ENCODE assay signal across 8 cellular contexts in the genomic region with DNA sequence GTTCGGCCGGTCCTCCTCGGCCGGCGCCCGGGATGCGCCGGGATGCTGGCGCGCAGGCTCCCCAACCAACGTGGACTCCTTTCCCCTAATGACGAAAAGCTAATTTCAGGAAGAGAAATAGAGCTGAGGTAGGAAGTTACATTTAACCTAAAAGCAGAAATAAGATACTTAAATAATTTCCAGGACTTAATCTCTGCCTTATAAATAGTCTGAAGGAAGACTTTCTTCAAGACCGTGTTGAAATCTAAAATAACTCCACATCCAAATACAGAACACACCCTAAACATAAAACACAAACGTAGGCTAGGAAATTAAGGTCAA. TPM values are rescaled to one million over a fixed set of nuclear protein-coding genes. Genes with fewer than 3 reads are reported as not detected.
A peak's percentile ranks its signal among the peaks of the same experiment; 100 is the strongest.
DNase-seq lines count a peak whose midpoint lies in the region; ATAC-seq, FAIRE-seq and TF ChIP-seq lines count a peak whose summit lies in the region.

No MANE protein-coding gene starts in this region.

- H3K36me3 ChIP-seq in HepG2 (replicated peaks in 1 of 2; ENCODE audit: control insufficient read depth in 1 of 2, insufficient read depth in 2 of 2, low read length in 2 of 2) (peaks cover 2 to 12% of the 10 kb centered on the region in 2 experiments; a peak in 4 of 5 replicates), tibial nerve (peaks cover 0 to 8% (median 0%) of the 10 kb centered on the region in 3 donors)

- H3K27ac Mint-ChIP-seq in activated T-cell treated with anti-CD3 and anti-CD28 coated beads, Interleukin-2, amount 50 U/mL, for 72 hours: peak overlapping the region; percentile 27
- H3K27ac Mint-ChIP-seq in activated naive CD8-positive, alpha-beta T cell treated with anti-CD3 and anti-CD28 coated beads, Interleukin-2, amount 50 U/mL, for 24 hours: peak overlapping the region; percentile 84

- peak overlapping the region; percentile 85 for H3K4me2 ChIP-seq in HepG2 (ENCODE audit: low read depth, low read length)

- no peak for FAIRE-seq in HepG2 (lab: Jason Lieb, UNC)
- no peak for FAIRE-seq in urothelium cell line (lab: Jason Lieb, UNC)

- peaks cover 64% of the 10 kb centered on the region for H3K79me2 ChIP-seq in HepG2 (ENCODE audit: insufficient read depth, low read length)

- H3K27me3 ChIP-seq in HepG2 (ENCODE audit: control insufficient read depth in 1 of 2, insufficient read depth in 2 of 2, low read length in 2 of 2) (no peaks in the 10 kb centered on the region; a peak in 1 of 5 replicates), tibial nerve (no peaks in the 10 kb centered on the region)

- TF ChIP-seq CTCF in HepG2 (CRISPR knock-in tag; IDR thresholded peaks at IDR 0.05) (no peak), tibial nerve (IDR thresholded peaks at IDR 0.05) (no peak)

- no peaks in the 10 kb centered on the region for H4K20me1 ChIP-seq in HepG2 (ENCODE audit: insufficient read depth, low read length)

- TF ChIP-seq RAD21 in HepG2 (CRISPR knock-in tag; IDR thresholded peaks at IDR 0.05): no peak

- intact Hi-C loops in HepG2 (cut with micrococcal nuclease; ENCODE audit: unreplicated experiment): loop anchor here (2.0 to 10.0 kb wide), 2 partner anchors 94 to 370 kb away; no protein-coding TSS in a partner anchor

- no TSS peak for BruUV-seq in HepG2 (replicated peaks; lab: Mats Ljungman, UMichigan)

- in situ Hi-C loops in HepG2 (cut with HindIII; ENCODE audit: extremely low pct_ligation_motif_present, low pct_unique_long_range_greater_than_20kb): no loop called here

- H3K4me3 ChIP-seq in HepG2 (replicated peaks in 1 of 3; ENCODE audit: insufficient read depth in 1 of 3, low read depth in 2 of 3, low read length in 3 of 3) (peak overlapping the region; percentile 84 to 98 (median 94)), tibial nerve (peak overlapping the region; percentile 67 to 96 (median 82))

- H3K9me3 ChIP-seq in HepG2 (ENCODE audit: low read length) (no peaks in the 10 kb centered on the region), tibial nerve (no peaks in the 10 kb centered on the region)

- H3K9ac ChIP-seq in HepG2 (ENCODE audit: insufficient read depth, low read depth, low read length): peak overlapping the region; percentile 96

- peaks cover 57% of the 10 kb centered on the region for H3K4me1 Mint-ChIP-seq in activated T-cell treated with anti-CD3 and anti-CD28 coated beads, Interleukin-2, amount 50 U/mL, for 72 hours (ENCODE audit: low read depth)
- peaks cover 71% of the 10 kb centered on the region for H3K4me1 Mint-ChIP-seq in activated naive CD8-positive, alpha-beta T cell treated with anti-CD3 and anti-CD28 coated beads, Interleukin-2, amount 50 U/mL, for 24 hours

- no peak for DNase-seq in activated T-cell treated with anti-CD3 and anti-CD28 coated beads, Interleukin-2, amount 50 U/mL, for 72 hours
- DNase-seq in activated T-cell treated with anti-CD3 and anti-CD28 coated beads, Interleukin-2, amount 50 U/mL, for 48 hours: no peak
- no peak for DNase-seq in activated naive CD8-positive, alpha-beta T cell treated with anti-CD3 and anti-CD28 coated beads, Interleukin-2, amount 50 U/mL, for 24 hours
- DNase-seq in HepG2 (ENCODE audit: low spot score) (no peak), tibial nerve (ENCODE audit: low spot score in 2 of 2) (no peak), urothelium cell line (ENCODE audit: low spot score) (no peak)

- WGBS in HepG2 (ENCODE audit: low lambda C conversion rate): 2% methylated on average over 14 of the region's 14 CpGs
- WGBS in tibial nerve, 2 donors: 0 to 1% methylated on average over 14 of the region's 14 CpGs

- H3K27ac ChIP-seq in HepG2 (ENCODE audit: extremely low read length, insufficient read depth, low read length) (peak overlapping the region; percentile 96), tibial nerve (peak overlapping the region; percentile 84 to 94 (median 94))

- H3K9me3 Mint-ChIP-seq in activated T-cell treated with anti-CD3 and anti-CD28 coated beads, Interleukin-2, amount 50 U/mL, for 72 hours: no peaks in the 10 kb centered on the region
- no peaks in the 10 kb centered on the region for H3K9me3 Mint-ChIP-seq in activated naive CD8-positive, alpha-beta T cell treated with anti-CD3 and anti-CD28 coated beads, Interleukin-2, amount 50 U/mL, for 24 hours

- H3K27me3 Mint-ChIP-seq in activated T-cell treated with anti-CD3 and anti-CD28 coated beads, Interleukin-2, amount 50 U/mL, for 72 hours (ENCODE audit: low read depth): no peaks in the 10 kb centered on the region
- H3K27me3 Mint-ChIP-seq in activated naive CD8-positive, alpha-beta T cell treated with anti-CD3 and anti-CD28 coated beads, Interleukin-2, amount 50 U/mL, for 24 hours: peaks cover 2% of the 10 kb centered on the region

- no peak for ATAC-seq in activated T-cell treated with anti-CD3 and anti-CD28 coated beads, Interleukin-2, amount 50 U/mL, for 72 hours (replicated peaks in 1 of 2)
- ATAC-seq in activated naive CD8-positive, alpha-beta T cell treated with anti-CD3 and anti-CD28 coated beads, Interleukin-2, amount 50 U/mL, for 24 hours: no peak
- no peak for ATAC-seq in HepG2
- no peak for ATAC-seq in HG03097 (IDR thresholded peaks at IDR 0.05; ENCODE audit: low FRiP score, unreplicated experiment)
- ATAC-seq in HG02938 (IDR thresholded peaks at IDR 0.05; ENCODE audit: unreplicated experiment): no peak

- CTCF ChIA-PET in HepG2 (lab: Yijun Ruan, JAX; ENCODE audit: low intra/inter-chr PET ratio, low total read pairs): no interaction called here

- H2AFZ ChIP-seq in HepG2 (ENCODE audit: low read length): no peak overlapping the region

- peak overlapping the region; percentile 78 to 81 for H3K4me3 Mint-ChIP-seq in activated T-cell treated with anti-CD3 and anti-CD28 coated beads, Interleukin-2, amount 50 U/mL, for 72 hours
- peak overlapping the region; percentile 85 for H3K4me3 Mint-ChIP-seq in activated naive CD8-positive, alpha-beta T cell treated with anti-CD3 and anti-CD28 coated beads, Interleukin-2, amount 50 U/mL, for 24 hours

- TF ChIP-seq POLR2A in HepG2 (IDR thresholded peaks at IDR 0.05; ENCODE audit: insufficient read depth in 1 of 2, low read depth in 2 of 2, low read length in 2 of 2) (no peak; a peak in 1 of 4 replicates), tibial nerve (IDR thresholded peaks at IDR 0.05) (no peak)

- POLR2A ChIA-PET in HepG2 (lab: Yijun Ruan, JAX): interaction anchor here (3.1 kb wide), 1 partner anchor 40 kb away, joined by 10 read pairs; a partner anchor contains a TSS

- H3K4me1 ChIP-seq in HepG2 (ENCODE audit: insufficient read depth, low read length) (peaks cover 57% of the 10 kb centered on the region), tibial nerve (peaks cover 0 to 55% (median 26%) of the 10 kb centered on the region in 4 donors)

- TF ChIP-seq EP300 in HepG2 (IDR thresholded peaks at IDR 0.05; ENCODE audit: low read depth in 2 of 2, low read length in 2 of 2): no peak
- no peak for TF ChIP-seq EP300 in HepG2 (CRISPR knock-in tag; IDR thresholded peaks at IDR 0.05; ENCODE audit: borderline replicate concordance)
- no peak for TF ChIP-seq EP300 in tibial nerve (IDR thresholded peaks at IDR 0.05)

- peaks cover 12 to 21% of the 10 kb centered on the region in 2 donors for H3K36me3 Mint-ChIP-seq in activated T-cell treated with anti-CD3 and anti-CD28 coated beads, Interleukin-2, amount 50 U/mL, for 72 hours (ENCODE audit: insufficient read depth in 2 of 2)
- peaks cover 23% of the 10 kb centered on the region for H3K36me3 Mint-ChIP-seq in activated naive CD8-positive, alpha-beta T cell treated with anti-CD3 and anti-CD28 coated beads, Interleukin-2, amount 50 U/mL, for 24 hours (ENCODE audit: low read depth)

RNA-seq across cellular contexts. Expression of a gene that starts 1.2 kb away (rescaled TPM):
- 10 to 100 TPM; 45.6 to 58.4 TPM for total RNA-seq in activated T-cell treated with anti-CD3 and anti-CD28 coated beads, Interleukin-2, amount 50 U/mL, for 72 hours
- total RNA-seq in HepG2 (2016; rRNA removed; fragmentation: Illumina TruSeq; extraction: Trizol) (49.9 and 85.2 TPM in 2 replicates), tibial nerve (10 to 100 TPM in 3 of 4 donors, 1 to 10 TPM in 1; 8.6 to 14.2 (median 13.0) TPM)
- total RNA-seq in HepG2 (2016; cell fraction: cytosol; rRNA removed; fragmentation: Illumina TruSeq; extraction: Trizol; ENCODE audit: low read depth): 17.0 and 17.9 TPM in 2 replicates
- 54.7 and 88.6 TPM in 2 replicates for total RNA-seq in HepG2 (2016; cell fraction: insoluble cytoplasmic fraction; rRNA removed; fragmentation: Illumina TruSeq; extraction: Trizol)
- total RNA-seq in HepG2 (2016; cell fraction: membrane; rRNA removed; fragmentation: Illumina TruSeq; extraction: Trizol): 30.4 and 36.4 TPM in 2 replicates
- 29.6 and 32.2 TPM in 2 replicates for total RNA-seq in HepG2 (2016; cell fraction: nucleus; rRNA removed; fragmentation: Illumina TruSeq; extraction: Trizol)
- 10.3 and 14.5 TPM in 2 replicates for polyA plus RNA-seq in HepG2 (2011; rRNA removed)
- polyA plus RNA-seq in HepG2 (2011; cell fraction: cytosol; rRNA removed): 7.0 and 7.5 TPM in 2 replicates
- polyA plus RNA-seq in HepG2 (2011; cell fraction: nucleus; rRNA removed): 4.1 and 5.1 TPM in 2 replicates
- 19.9 and 21.0 TPM in 2 replicates for polyA plus RNA-seq in HepG2 (2012)
- polyA plus RNA-seq in HepG2 (2016; cell fraction: cytosol; fragmentation: Illumina TruSeq; extraction: Trizol; ENCODE audit: low read depth): 7.8 and 9.6 TPM in 2 replicates
- polyA plus RNA-seq in HepG2 (2016; cell fraction: insoluble cytoplasmic fraction; fragmentation: Illumina TruSeq; extraction: Trizol; ENCODE audit: low read depth): 78.3 and 79.2 TPM in 2 replicates
- 15.4 and 16.4 TPM in 2 replicates for polyA plus RNA-seq in HepG2 (2016; cell fraction: membrane; fragmentation: Illumina TruSeq; extraction: Trizol; ENCODE audit: low read depth)
- polyA plus RNA-seq in HepG2 (2016; cell fraction: nucleus; fragmentation: Illumina TruSeq; extraction: Trizol; ENCODE audit: insufficient read depth, low read depth): 33.6 and 34.4 TPM in 2 replicates
- 7.9 and 11.6 TPM in 2 replicates for polyA minus RNA-seq in HepG2 (2011; rRNA and poly(A)+ RNA removed; ENCODE audit: low replicate concordance)
- 10.0 and 11.0 TPM in 2 replicates for polyA minus RNA-seq in HepG2 (2011; cell fraction: cytosol; rRNA and poly(A)+ RNA removed)
- 17.8 and 22.7 TPM in 2 replicates for polyA minus RNA-seq in HepG2 (2011; cell fraction: nucleus; rRNA and poly(A)+ RNA removed)

RNA-seq across cellular contexts. Expression of a gene that starts 39.8 kb away (rescaled TPM):
- total RNA-seq in activated T-cell treated with anti-CD3 and anti-CD28 coated beads, Interleukin-2, amount 50 U/mL, for 72 hours: 10 to 100 TPM; 18.4 to 22.9 TPM
- total RNA-seq in HepG2 (2016; rRNA removed; fragmentation: Illumina TruSeq; extraction: Trizol) (11.6 and 17.2 TPM in 2 replicates), tibial nerve (10 to 100 TPM; 11.2 to 18.0 (median 17.4) TPM)
- 2.7 and 2.9 TPM in 2 replicates for total RNA-seq in HepG2 (2016; cell fraction: cytosol; rRNA removed; fragmentation: Illumina TruSeq; extraction: Trizol; ENCODE audit: low read depth)
- 10.8 and 16.0 TPM in 2 replicates for total RNA-seq in HepG2 (2016; cell fraction: insoluble cytoplasmic fraction; rRNA removed; fragmentation: Illumina TruSeq; extraction: Trizol)
- total RNA-seq in HepG2 (2016; cell fraction: membrane; rRNA removed; fragmentation: Illumina TruSeq; extraction: Trizol): 5.0 TPM in 2 replicates
- total RNA-seq in HepG2 (2016; cell fraction: nucleus; rRNA removed; fragmentation: Illumina TruSeq; extraction: Trizol): 37.0 and 37.6 TPM in 2 replicates
- polyA plus RNA-seq in HepG2 (2011; rRNA removed): 3.3 and 3.8 TPM in 2 replicates
- 1.4 and 1.7 TPM in 2 replicates for polyA plus RNA-seq in HepG2 (2011; cell fraction: cytosol; rRNA removed)
- polyA plus RNA-seq in HepG2 (2011; cell fraction: nucleus; rRNA removed): 10.2 and 12.2 TPM in 2 replicates
- 6.7 and 8.7 TPM in 2 replicates for polyA plus RNA-seq in HepG2 (2012)
- polyA plus RNA-seq in HepG2 (2016; cell fraction: cytosol; fragmentation: Illumina TruSeq; extraction: Trizol; ENCODE audit: low read depth): 0.57 and 0.58 TPM in 2 replicates
- polyA plus RNA-seq in HepG2 (2016; cell fraction: insoluble cytoplasmic fraction; fragmentation: Illumina TruSeq; extraction: Trizol; ENCODE audit: low read depth): 5.1 and 5.7 TPM in 2 replicates
- polyA plus RNA-seq in HepG2 (2016; cell fraction: membrane; fragmentation: Illumina TruSeq; extraction: Trizol; ENCODE audit: low read depth): 1.4 TPM in 2 replicates
- 24.3 and 25.6 TPM in 2 replicates for polyA plus RNA-seq in HepG2 (2016; cell fraction: nucleus; fragmentation: Illumina TruSeq; extraction: Trizol; ENCODE audit: insufficient read depth, low read depth)
- 7.4 and 13.2 TPM in 2 replicates for polyA minus RNA-seq in HepG2 (2011; rRNA and poly(A)+ RNA removed; ENCODE audit: low replicate concordance)
- 4.0 and 5.6 TPM in 2 replicates for polyA minus RNA-seq in HepG2 (2011; cell fraction: cytosol; rRNA and poly(A)+ RNA removed)
- polyA minus RNA-seq in HepG2 (2011; cell fraction: nucleus; rRNA and poly(A)+ RNA removed): 53.5 and 55.6 TPM in 2 replicates
